38 cellular contexts compared by ENCODE assay signal in genomic region chr1:248380854-248381253, GRCh38. TPM values are rescaled to one million over a fixed set of nuclear protein-coding genes. Genes with fewer than 3 reads are reported as not detected.
"Had no signal": no experiment of that assay in that cellular context is flagged by ENCODE, and none has a peak within 500 bp of the region (broad histone marks: within the 10 kb centered on the region; RNA-seq: fewer than 3 reads in every experiment).

No MANE protein-coding gene starts in this region.

- H3K4me3 ChIP-seq: adrenal gland, ascending aorta, body of pancreas, breast epithelium, cardiac muscle cell had no signal

- H3K36me3 ChIP-seq: adrenal gland, ascending aorta, brain microvascular endothelial cell, breast epithelium, cardiac muscle cell had no signal

- H3K27ac ChIP-seq: adrenal gland, ascending aorta, body of pancreas, brain microvascular endothelial cell, breast epithelium, cardiac muscle cell had no signal

- DNase-seq: activated effector memory CD4-positive, alpha-beta T cell treated with anti-CD3 and anti-CD28 coated beads, Interleukin-2, amount 50 U/mL, for 16 hours; activated effector memory CD4-positive, alpha-beta T cell treated with Interleukin-2 at 50 U/mL for 16 hours; activated gamma-delta T cell; activated gamma-delta T cell treated with Interleukin-2 at 50 U/mL for 16 hours; activated naive CD4-positive, alpha-beta T cell; activated naive CD4-positive, alpha-beta T cell treated with anti-CD3 and anti-CD28 coated beads for 36 hours; activated naive CD4-positive, alpha-beta T cell treated with anti-CD3 and anti-CD28 coated beads, Interleukin-2, amount 10 ng/mL, durations not matched to agents 7 days and 5 days; activated naive CD4-positive, alpha-beta T cell treated with anti-CD3 and anti-CD28 coated beads, Interleukin-2, amount 50 U/mL, for 16 hours; activated naive CD4-positive, alpha-beta T cell treated with Interleukin-2 at 50 U/mL for 16 hours; activated naive CD8-positive, alpha-beta T cell treated with anti-CD3 and anti-CD28 coated beads for 36 hours; activated naive CD8-positive, alpha-beta T cell treated with anti-CD3 and anti-CD28 coated beads, Interleukin-2, amount 10 ng/mL, durations not matched to agents 7 days and 5 days; activated naive CD8-positive, alpha-beta T cell treated with anti-CD3 and anti-CD28 coated beads, Interleukin-2, amount 50 U/mL, for 24 hours; activated T-cell treated with anti-CD3 and anti-CD28 coated beads, Interleukin-2, amount 50 U/mL, for 24 hours; activated T-cell treated with anti-CD3 and anti-CD28 coated beads, Interleukin-2, amount 50 U/mL, for 4 hours; activated T-cell treated with anti-CD3 and anti-CD28 coated beads, Interleukin-2, amount 50 U/mL, for 48 hours; activated T-cell treated with anti-CD3 and anti-CD28 coated beads, Interleukin-2, amount 50 U/mL, for 72 hours; adrenal gland; amniotic stem cell; amygdala; aorta; body of pancreas; brain microvascular endothelial cell; caudate nucleus; central memory CD4-positive, alpha-beta T cell; cerebellar nuclear complex had no signal

- H3K9me3 ChIP-seq: adrenal gland, ascending aorta, body of pancreas, breast epithelium had no signal

- ATAC-seq: activated naive CD4-positive, alpha-beta T cell treated with anti-CD3 and anti-CD28 coated beads, Interleukin-2, amount 50 U/mL, for 72 hours; activated naive CD8-positive, alpha-beta T cell treated with anti-CD3 and anti-CD28 coated beads, Interleukin-2, amount 50 U/mL, for 24 hours; activated T-cell treated with anti-CD3 and anti-CD28 coated beads, Interleukin-2, amount 50 U/mL, for 4 hours; activated T-cell treated with anti-CD3 and anti-CD28 coated beads, Interleukin-2, amount 50 U/mL, for 72 hours; activated T-helper 17 cell treated with anti-CD3 and anti-CD28 coated beads, Interleukin-2, amount 50 U/mL, for 72 hours; body of pancreas had no signal

- FAIRE-seq: astrocyte, bronchial epithelial cell had no signal

- H3K4me1 ChIP-seq: adrenal gland, ascending aorta, body of pancreas, breast epithelium had no signal

- H3K27me3 ChIP-seq: adrenal gland, ascending aorta, body of pancreas, brain microvascular endothelial cell, breast epithelium, cardiac muscle cell had no signal

RNA-seq across cellular contexts. Expression of gene OR2T6, which starts 5.3 kb away (rescaled TPM):
- total RNA-seq: activated naive CD4-positive, alpha-beta T cell treated with anti-CD3 and anti-CD28 coated beads for 36 hours; activated naive CD4-positive, alpha-beta T cell treated with anti-CD3 and anti-CD28 coated beads, Interleukin-2, amount 50 U/mL, for 72 hours; activated naive CD8-positive, alpha-beta T cell treated with anti-CD3 and anti-CD28 coated beads for 36 hours; activated naive CD8-positive, alpha-beta T cell treated with anti-CD3 and anti-CD28 coated beads, Interleukin-2, amount 10 ng/mL, durations not matched to agents 7 days and 5 days; activated T-cell treated with anti-CD3 and anti-CD28 coated beads, Interleukin-2, amount 50 U/mL, for 4 hours; activated T-cell treated with anti-CD3 and anti-CD28 coated beads, Interleukin-2, amount 50 U/mL, for 72 hours; activated T-helper 1 cell treated with anti-CD3 and anti-CD28 coated beads, Interleukin-12 subunit alpha, Interleukin-12 subunit beta, Interleukin-2, Interleukin-4 antibody, amounts not matched to agents 30 ng/mL and 10 ng/mL and 1 ng/mL, durations not matched to agents 14 hours and 24 hours and 36 hours; activated T-helper 17 cell treated with anti-CD3 and anti-CD28 coated beads, Interleukin-2, amount 50 U/mL, for 72 hours; activated T-helper 2 cell treated with anti-CD3 and anti-CD28 coated beads, Interferon-gamma antibody, Interleukin-2, Interleukin-4, amounts not matched to agents 10 μg/mL and 5 μg/mL and 100 μg/mL, durations not matched to agents 14 hours and 24 hours and 36 hours; adrenal gland; aorta; ascending aorta; astrocyte; body of pancreas; breast epithelium; bronchial epithelial cell; cardiac muscle cell; cardiac septum; chondrocyte had no signal
- polyA plus RNA-seq: adipose tissue, adrenal gland, cardiac muscle cell had no signal

RNA-seq across cellular contexts. Expression of gene OR2T4, which starts 19.4 kb away (rescaled TPM):
- total RNA-seq: activated naive CD4-positive, alpha-beta T cell treated with anti-CD3 and anti-CD28 coated beads for 36 hours; activated naive CD4-positive, alpha-beta T cell treated with anti-CD3 and anti-CD28 coated beads, Interleukin-2, amount 50 U/mL, for 72 hours; activated naive CD8-positive, alpha-beta T cell treated with anti-CD3 and anti-CD28 coated beads for 36 hours; activated naive CD8-positive, alpha-beta T cell treated with anti-CD3 and anti-CD28 coated beads, Interleukin-2, amount 10 ng/mL, durations not matched to agents 7 days and 5 days; activated T-cell treated with anti-CD3 and anti-CD28 coated beads, Interleukin-2, amount 50 U/mL, for 4 hours; activated T-cell treated with anti-CD3 and anti-CD28 coated beads, Interleukin-2, amount 50 U/mL, for 72 hours; activated T-helper 1 cell treated with anti-CD3 and anti-CD28 coated beads, Interleukin-12 subunit alpha, Interleukin-12 subunit beta, Interleukin-2, Interleukin-4 antibody, amounts not matched to agents 30 ng/mL and 10 ng/mL and 1 ng/mL, durations not matched to agents 14 hours and 24 hours and 36 hours; activated T-helper 17 cell treated with anti-CD3 and anti-CD28 coated beads, Interleukin-2, amount 50 U/mL, for 72 hours; activated T-helper 2 cell treated with anti-CD3 and anti-CD28 coated beads, Interferon-gamma antibody, Interleukin-2, Interleukin-4, amounts not matched to agents 10 μg/mL and 5 μg/mL and 100 μg/mL, durations not matched to agents 14 hours and 24 hours and 36 hours; adrenal gland; aorta; ascending aorta; astrocyte; body of pancreas; breast epithelium; bronchial epithelial cell; cardiac muscle cell; cardiac septum; cerebellum; chondrocyte had no signal
- polyA plus RNA-seq: adipose tissue, adrenal gland, aorta, cardiac muscle cell had no signal

RNA-seq across cellular contexts. Expression of gene OR2T1, which starts 22.0 kb away (rescaled TPM):
- total RNA-seq: activated naive CD4-positive, alpha-beta T cell treated with anti-CD3 and anti-CD28 coated beads for 36 hours; activated naive CD4-positive, alpha-beta T cell treated with anti-CD3 and anti-CD28 coated beads, Interleukin-2, amount 50 U/mL, for 72 hours; activated naive CD8-positive, alpha-beta T cell treated with anti-CD3 and anti-CD28 coated beads for 36 hours; activated naive CD8-positive, alpha-beta T cell treated with anti-CD3 and anti-CD28 coated beads, Interleukin-2, amount 10 ng/mL, durations not matched to agents 7 days and 5 days; activated T-cell treated with anti-CD3 and anti-CD28 coated beads, Interleukin-2, amount 50 U/mL, for 4 hours; activated T-cell treated with anti-CD3 and anti-CD28 coated beads, Interleukin-2, amount 50 U/mL, for 72 hours; activated T-helper 1 cell treated with anti-CD3 and anti-CD28 coated beads, Interleukin-12 subunit alpha, Interleukin-12 subunit beta, Interleukin-2, Interleukin-4 antibody, amounts not matched to agents 30 ng/mL and 10 ng/mL and 1 ng/mL, durations not matched to agents 14 hours and 24 hours and 36 hours; activated T-helper 17 cell treated with anti-CD3 and anti-CD28 coated beads, Interleukin-2, amount 50 U/mL, for 72 hours; activated T-helper 2 cell treated with anti-CD3 and anti-CD28 coated beads, Interferon-gamma antibody, Interleukin-2, Interleukin-4, amounts not matched to agents 10 μg/mL and 5 μg/mL and 100 μg/mL, durations not matched to agents 14 hours and 24 hours and 36 hours; adrenal gland; aorta; ascending aorta; astrocyte; body of pancreas; breast epithelium; bronchial epithelial cell; cardiac muscle cell; cardiac septum; cerebellum; chondrocyte had no signal
- polyA plus RNA-seq: adipose tissue, adrenal gland, cardiac muscle cell had no signal

RNA-seq across cellular contexts. Expression of gene OR14C36, which starts 32.3 kb away (rescaled TPM):
- total RNA-seq: activated naive CD4-positive, alpha-beta T cell treated with anti-CD3 and anti-CD28 coated beads for 36 hours; activated naive CD4-positive, alpha-beta T cell treated with anti-CD3 and anti-CD28 coated beads, Interleukin-2, amount 50 U/mL, for 72 hours; activated naive CD8-positive, alpha-beta T cell treated with anti-CD3 and anti-CD28 coated beads for 36 hours; activated naive CD8-positive, alpha-beta T cell treated with anti-CD3 and anti-CD28 coated beads, Interleukin-2, amount 10 ng/mL, durations not matched to agents 7 days and 5 days; activated T-cell treated with anti-CD3 and anti-CD28 coated beads, Interleukin-2, amount 50 U/mL, for 4 hours; activated T-cell treated with anti-CD3 and anti-CD28 coated beads, Interleukin-2, amount 50 U/mL, for 72 hours; activated T-helper 1 cell treated with anti-CD3 and anti-CD28 coated beads, Interleukin-12 subunit alpha, Interleukin-12 subunit beta, Interleukin-2, Interleukin-4 antibody, amounts not matched to agents 30 ng/mL and 10 ng/mL and 1 ng/mL, durations not matched to agents 14 hours and 24 hours and 36 hours; activated T-helper 17 cell treated with anti-CD3 and anti-CD28 coated beads, Interleukin-2, amount 50 U/mL, for 72 hours; activated T-helper 2 cell treated with anti-CD3 and anti-CD28 coated beads, Interferon-gamma antibody, Interleukin-2, Interleukin-4, amounts not matched to agents 10 μg/mL and 5 μg/mL and 100 μg/mL, durations not matched to agents 14 hours and 24 hours and 36 hours; adrenal gland; aorta; ascending aorta; astrocyte; body of pancreas; breast epithelium; bronchial epithelial cell; cardiac muscle cell; cardiac septum; cerebellum; chondrocyte had no signal
- polyA plus RNA-seq: adipose tissue, adrenal gland, aorta, cardiac muscle cell had no signal

RNA-seq across cellular contexts. Expression of gene OR2M7, which starts 56.5 kb away (rescaled TPM):
- total RNA-seq: activated naive CD4-positive, alpha-beta T cell treated with anti-CD3 and anti-CD28 coated beads for 36 hours; activated naive CD4-positive, alpha-beta T cell treated with anti-CD3 and anti-CD28 coated beads, Interleukin-2, amount 50 U/mL, for 72 hours; activated naive CD8-positive, alpha-beta T cell treated with anti-CD3 and anti-CD28 coated beads for 36 hours; activated naive CD8-positive, alpha-beta T cell treated with anti-CD3 and anti-CD28 coated beads, Interleukin-2, amount 10 ng/mL, durations not matched to agents 7 days and 5 days; activated T-cell treated with anti-CD3 and anti-CD28 coated beads, Interleukin-2, amount 50 U/mL, for 4 hours; activated T-cell treated with anti-CD3 and anti-CD28 coated beads, Interleukin-2, amount 50 U/mL, for 72 hours; activated T-helper 1 cell treated with anti-CD3 and anti-CD28 coated beads, Interleukin-12 subunit alpha, Interleukin-12 subunit beta, Interleukin-2, Interleukin-4 antibody, amounts not matched to agents 30 ng/mL and 10 ng/mL and 1 ng/mL, durations not matched to agents 14 hours and 24 hours and 36 hours; activated T-helper 17 cell treated with anti-CD3 and anti-CD28 coated beads, Interleukin-2, amount 50 U/mL, for 72 hours; activated T-helper 2 cell treated with anti-CD3 and anti-CD28 coated beads, Interferon-gamma antibody, Interleukin-2, Interleukin-4, amounts not matched to agents 10 μg/mL and 5 μg/mL and 100 μg/mL, durations not matched to agents 14 hours and 24 hours and 36 hours; adrenal gland; aorta; ascending aorta; astrocyte; body of pancreas; breast epithelium; bronchial epithelial cell; cardiac muscle cell; cardiac septum; cerebellum; chondrocyte had no signal
- polyA plus RNA-seq: adipose tissue, adrenal gland, aorta, cardiac muscle cell had no signal
